10 cellular contexts compared by ENCODE assay signal in the genomic region with DNA sequence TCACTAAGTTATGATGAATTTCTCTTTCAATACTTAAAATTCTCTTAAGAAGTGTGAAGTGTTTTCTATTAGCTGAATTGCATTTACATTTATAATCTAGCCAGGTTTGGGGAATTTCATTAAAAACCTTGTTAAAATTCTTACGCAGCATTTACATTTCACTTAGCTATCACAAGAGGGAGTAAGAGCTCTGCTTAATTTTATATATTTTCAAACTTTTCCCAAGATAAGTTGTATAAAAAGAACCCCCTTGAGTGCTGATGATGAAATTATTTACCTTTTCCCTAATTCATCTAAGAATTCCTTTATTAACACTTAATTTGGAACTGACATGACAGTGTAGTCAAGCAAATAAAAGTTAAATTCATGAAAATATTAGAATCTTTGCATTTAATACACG. TPM values are rescaled to one million over a fixed set of nuclear protein-coding genes. Genes with fewer than 3 reads are reported as not detected.
A peak's percentile ranks its signal among the peaks of the same experiment; 100 is the strongest.
DNase-seq lines count a peak whose midpoint lies in the region; ATAC-seq and TF ChIP-seq lines count a peak whose summit lies in the region.
"Had no signal": no experiment of that assay in that cellular context is flagged by ENCODE, and none has a peak within 500 bp of the region (broad histone marks: within the 10 kb centered on the region; RNA-seq: fewer than 3 reads in every experiment).

No MANE protein-coding gene starts in this region.

- DNase-seq in EH (ENCODE audit: low read depth) (peak; percentile 13), M059J (ENCODE audit: low read depth) (peak; percentile 11), cardiac fibroblast (ENCODE audit: low read depth in 2 of 2) (peak; percentile 36 to 47), amygdala (lab: John Stamatoyannopoulos, UW) (no peak), GM19238 (ENCODE audit: insufficient read length, low spot score) (no peak), esophagus squamous epithelium (lab: John Stamatoyannopoulos, UW) (no peak)
- DNase-seq: effector memory CD4-positive, alpha-beta T cell; stimulated activated CD4-positive, alpha-beta T cell treated with anti-CD3 and anti-CD28 coated beads, Interleukin-4, amount 100 ng/mL, for 24 hours had no signal

- H3K27ac ChIP-seq in esophagus squamous epithelium, result no peak overlapping the region

- 66 to 78% methylated on average over 2 of the region's 2 CpGs for WGBS in esophagus squamous epithelium, 2 donors

- no peak overlapping the region for H3K4me3 ChIP-seq in cardiac fibroblast (replicated peaks in 1 of 2; ENCODE audit: low read depth in 2 of 2, low read length in 2 of 2)
- H3K4me3 ChIP-seq in esophagus squamous epithelium, result no peak overlapping the region

- no peaks in the 10 kb centered on the region for H3K9me3 ChIP-seq in esophagus squamous epithelium

- H3K27me3 ChIP-seq in esophagus squamous epithelium, result no peaks in the 10 kb centered on the region

- TF ChIP-seq POLR2A in esophagus squamous epithelium (IDR thresholded peaks at IDR 0.05), result no peak

- TF ChIP-seq CTCF in cardiac fibroblast (IDR thresholded peaks at IDR 0.05; ENCODE audit: low read depth, low read length) (peak; percentile 48), nephron (IDR thresholded peaks at IDR 0.05; ENCODE audit: unreplicated experiment in 3 of 3) (peak; percentile 50 to 56 (median 53)), esophagus squamous epithelium (IDR thresholded peaks at IDR 0.05) (peak in 3 of 6 experiments; percentile 5 to 40 (median 31))

- no peaks in the 10 kb centered on the region for H3K27me3 Mint-ChIP-seq in nephron (ENCODE audit: low read depth)

- no peaks in the 10 kb centered on the region for H3K36me3 ChIP-seq in esophagus squamous epithelium

- no peak overlapping the region for H3K4me3 Mint-ChIP-seq in nephron

- H3K4me1 Mint-ChIP-seq in nephron, result no peaks in the 10 kb centered on the region

- H3K9me3 Mint-ChIP-seq in nephron, result peaks cover 15% of the 10 kb centered on the region

- H3K4me1 ChIP-seq in esophagus squamous epithelium, result no peaks in the 10 kb centered on the region

- no peak for ATAC-seq in GM21526 (IDR thresholded peaks at IDR 0.05; ENCODE audit: low FRiP score, unreplicated experiment)

- H3K27ac Mint-ChIP-seq in nephron, result no peak overlapping the region

- intact Hi-C loops in esophagus squamous epithelium (cut with DNase I), result no loop called here

- H3K36me3 Mint-ChIP-seq in nephron (ENCODE audit: low read depth), result no peaks in the 10 kb centered on the region

RNA-seq across cellular contexts. Expression of a gene that starts 54.2 kb away (rescaled TPM):
- not detected in 2 replicates for total RNA-seq in M059J (2014; rRNA removed; shearing (Covaris generic))
- not detected for total RNA-seq in esophagus squamous epithelium

Comparison
In these comparisons a context has a peak if more than half of its experiments do, and no peak if none do; other contexts are left out.
1. DNase-seq: peak in EH (single experiment), M059J (single experiment) and cardiac fibroblast (2 of 2); none in amygdala (0 of 56), GM19238 (single experiment) and esophagus squamous epithelium (single experiment).